Comparison of ENCODE assay signal across 1 cellular context in genomic region chr9:113645224-113645971, GRCh38.
TF ChIP-seq lines count a peak whose summit lies in the region.

No MANE protein-coding gene starts in this region.

TF ChIP-seq in WTC11, 78 proteins besides CTCF, POLR2A, EP300 and RAD21 (continued from another document):
- TF ChIP-seq AR (CRISPR knock-in tag; IDR thresholded peaks at IDR 0.05): no peak
- no peak for TF ChIP-seq ZNF425 (CRISPR knock-in tag; conservative IDR thresholded peaks at IDR 0.05)
- TF ChIP-seq ZNF138 (CRISPR knock-in tag; conservative IDR thresholded peaks at IDR 0.05): no peak
- TF ChIP-seq CREB1 (CRISPR knock-in tag; IDR thresholded peaks at IDR 0.05): no peak
- TF ChIP-seq, protein P1, sequence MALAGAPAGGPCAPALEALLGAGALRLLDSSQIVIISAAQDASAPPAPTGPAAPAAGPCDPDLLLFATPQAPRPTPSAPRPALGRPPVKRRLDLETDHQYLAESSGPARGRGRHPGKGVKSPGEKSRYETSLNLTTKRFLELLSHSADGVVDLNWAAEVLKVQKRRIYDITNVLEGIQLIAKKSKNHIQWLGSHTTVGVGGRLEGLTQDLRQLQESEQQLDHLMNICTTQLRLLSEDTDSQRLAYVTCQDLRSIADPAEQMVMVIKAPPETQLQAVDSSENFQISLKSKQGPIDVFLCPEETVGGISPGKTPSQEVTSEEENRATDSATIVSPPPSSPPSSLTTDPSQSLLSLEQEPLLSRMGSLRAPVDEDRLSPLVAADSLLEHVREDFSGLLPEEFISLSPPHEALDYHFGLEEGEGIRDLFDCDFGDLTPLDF (CRISPR knock-in tag; IDR thresholded peaks at IDR 0.05): no peak
- TF ChIP-seq TCF7 (CRISPR knock-in tag; IDR thresholded peaks at IDR 0.05; ENCODE audit: low read depth): no peak
- TF ChIP-seq RORB (CRISPR knock-in tag; IDR thresholded peaks at IDR 0.05): no peak
TF ChIP-seq in WTC11: peak in this region for 0.
